In genomic region chr1:24643362-24644346, GRCh38 we compare ENCODE assay signal across 1 cellular context.
TF ChIP-seq lines count a peak whose summit lies in the region.

No MANE protein-coding gene starts in this region.

TF ChIP-seq in HepG2, 621 proteins besides CTCF, POLR2A, EP300 and RAD21 (continued from another document and continues in another):
- no peak for TF ChIP-seq ZNF597 (CRISPR knock-in tag; IDR thresholded peaks at IDR 0.05)
- TF ChIP-seq SP5 (CRISPR knock-in tag; IDR thresholded peaks at IDR 0.05; ENCODE audit: borderline replicate concordance, low read depth): no peak
- no peak for TF ChIP-seq NCOA2 (CRISPR knock-in tag; IDR thresholded peaks at IDR 0.05)
- TF ChIP-seq ZBTB3 (CRISPR knock-in tag; IDR thresholded peaks at IDR 0.05; ENCODE audit: borderline replicate concordance, low read depth): no peak; the same call in 1 of the 2 replicates
- no peak for TF ChIP-seq MED8 (CRISPR knock-in tag; IDR thresholded peaks at IDR 0.05; ENCODE audit: insufficient replicate concordance)
- TF ChIP-seq ZNF652 (CRISPR knock-in tag; IDR thresholded peaks at IDR 0.05; ENCODE audit: borderline replicate concordance, low read depth): no peak
- 0 out of 2 replicates have a peak, but pooled peaks have one; percentile 8 for TF ChIP-seq ZNF451 (CRISPR knock-in tag; IDR thresholded peaks at IDR 0.05)
- no peak for TF ChIP-seq ADNP (CRISPR knock-in tag; IDR thresholded peaks at IDR 0.05)
- TF ChIP-seq FOXA1 (IDR thresholded peaks at IDR 0.05): no peak
- no peak for TF ChIP-seq FOXA1 (CRISPR knock-in tag; IDR thresholded peaks at IDR 0.05)
- TF ChIP-seq SSRP1 (CRISPR knock-in tag; IDR thresholded peaks at IDR 0.05): no peak
- TF ChIP-seq ZNF430 (CRISPR knock-in tag; IDR thresholded peaks at IDR 0.05): no peak
- TF ChIP-seq, protein P1, sequence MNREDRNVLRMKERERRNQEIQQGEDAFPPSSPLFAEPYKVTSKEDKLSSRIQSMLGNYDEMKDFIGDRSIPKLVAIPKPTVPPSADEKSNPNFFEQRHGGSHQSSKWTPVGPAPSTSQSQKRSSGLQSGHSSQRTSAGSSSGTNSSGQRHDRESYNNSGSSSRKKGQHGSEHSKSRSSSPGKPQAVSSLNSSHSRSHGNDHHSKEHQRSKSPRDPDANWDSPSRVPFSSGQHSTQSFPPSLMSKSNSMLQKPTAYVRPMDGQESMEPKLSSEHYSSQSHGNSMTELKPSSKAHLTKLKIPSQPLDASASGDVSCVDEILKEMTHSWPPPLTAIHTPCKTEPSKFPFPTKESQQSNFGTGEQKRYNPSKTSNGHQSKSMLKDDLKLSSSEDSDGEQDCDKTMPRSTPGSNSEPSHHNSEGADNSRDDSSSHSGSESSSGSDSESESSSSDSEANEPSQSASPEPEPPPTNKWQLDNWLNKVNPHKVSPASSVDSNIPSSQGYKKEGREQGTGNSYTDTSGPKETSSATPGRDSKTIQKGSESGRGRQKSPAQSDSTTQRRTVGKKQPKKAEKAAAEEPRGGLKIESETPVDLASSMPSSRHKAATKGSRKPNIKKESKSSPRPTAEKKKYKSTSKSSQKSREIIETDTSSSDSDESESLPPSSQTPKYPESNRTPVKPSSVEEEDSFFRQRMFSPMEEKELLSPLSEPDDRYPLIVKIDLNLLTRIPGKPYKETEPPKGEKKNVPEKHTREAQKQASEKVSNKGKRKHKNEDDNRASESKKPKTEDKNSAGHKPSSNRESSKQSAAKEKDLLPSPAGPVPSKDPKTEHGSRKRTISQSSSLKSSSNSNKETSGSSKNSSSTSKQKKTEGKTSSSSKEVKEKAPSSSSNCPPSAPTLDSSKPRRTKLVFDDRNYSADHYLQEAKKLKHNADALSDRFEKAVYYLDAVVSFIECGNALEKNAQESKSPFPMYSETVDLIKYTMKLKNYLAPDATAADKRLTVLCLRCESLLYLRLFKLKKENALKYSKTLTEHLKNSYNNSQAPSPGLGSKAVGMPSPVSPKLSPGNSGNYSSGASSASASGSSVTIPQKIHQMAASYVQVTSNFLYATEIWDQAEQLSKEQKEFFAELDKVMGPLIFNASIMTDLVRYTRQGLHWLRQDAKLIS (CRISPR knock-in tag; IDR thresholded peaks at IDR 0.05): no peak
- TF ChIP-seq ZNF180 (CRISPR knock-in tag; IDR thresholded peaks at IDR 0.05; ENCODE audit: borderline replicate concordance, low read depth): no peak
- no peak for TF ChIP-seq SMC3 (IDR thresholded peaks at IDR 0.05; ENCODE audit: low read length)
- TF ChIP-seq HHEX (CRISPR knock-in tag; IDR thresholded peaks at IDR 0.05): no peak
- TF ChIP-seq ZNF253 (CRISPR knock-in tag; IDR thresholded peaks at IDR 0.05; ENCODE audit: borderline replicate concordance): no peak
- TF ChIP-seq ZSCAN31 (CRISPR knock-in tag; IDR thresholded peaks at IDR 0.05; ENCODE audit: low read depth): 0 out of 2 replicates have a peak, but pooled peaks have one; percentile 0
- no peak for TF ChIP-seq HDAC6 (IDR thresholded peaks at IDR 0.05; ENCODE audit: low read depth, low read length)
- TF ChIP-seq ZNF563 (CRISPR knock-in tag; IDR thresholded peaks at IDR 0.05): no peak
- no peak for TF ChIP-seq NKX3-1 (CRISPR knock-in tag; IDR thresholded peaks at IDR 0.05)
- TF ChIP-seq SETDB1 (CRISPR knock-in tag; IDR thresholded peaks at IDR 0.05; ENCODE audit: borderline replicate concordance): no peak
- TF ChIP-seq ETV6 (CRISPR knock-in tag; conservative IDR thresholded peaks at IDR 0.05): no peak; the same call in 1 of the 2 replicates
- no peak for TF ChIP-seq FOSL2 (CRISPR knock-in tag; IDR thresholded peaks at IDR 0.05)
- TF ChIP-seq PHF8 (CRISPR knock-in tag; IDR thresholded peaks at IDR 0.05): peak; percentile 70
- no peak for TF ChIP-seq ZBTB34 (CRISPR knock-in tag; IDR thresholded peaks at IDR 0.05)
- no peak for TF ChIP-seq ZNF10 (CRISPR knock-in tag; IDR thresholded peaks at IDR 0.05; ENCODE audit: borderline replicate concordance, low read depth)
- no peak for TF ChIP-seq POLR2G (IDR thresholded peaks at IDR 0.05; ENCODE audit: low read depth, low read length)
- no peak for TF ChIP-seq MIER3 (CRISPR knock-in tag; IDR thresholded peaks at IDR 0.05; ENCODE audit: borderline replicate concordance)
- TF ChIP-seq NFRKB (IDR thresholded peaks at IDR 0.05): no peak
- no peak for TF ChIP-seq ZNF331 (CRISPR knock-in tag; IDR thresholded peaks at IDR 0.05)
- TF ChIP-seq FOXK1 (CRISPR knock-in tag; IDR thresholded peaks at IDR 0.05; ENCODE audit: borderline replicate concordance, low read depth): no peak
- TF ChIP-seq PHB2 (IDR thresholded peaks at IDR 0.05; ENCODE audit: partially characterized antibody): no peak
- TF ChIP-seq ZNF235 (CRISPR knock-in tag; IDR thresholded peaks at IDR 0.05; ENCODE audit: borderline replicate concordance): 0 out of 2 replicates have a peak, but pooled peaks have one; percentile 3
- no peak for TF ChIP-seq ZSCAN25 (CRISPR knock-in tag; IDR thresholded peaks at IDR 0.05)
- TF ChIP-seq GFI1 (CRISPR knock-in tag; IDR thresholded peaks at IDR 0.05; ENCODE audit: borderline replicate concordance): no peak
- no peak for TF ChIP-seq ZNF12 (CRISPR knock-in tag; IDR thresholded peaks at IDR 0.05)
- no peak for TF ChIP-seq SKIL (CRISPR knock-in tag; IDR thresholded peaks at IDR 0.05; ENCODE audit: borderline replicate concordance)
- TF ChIP-seq ISL2 (CRISPR knock-in tag; IDR thresholded peaks at IDR 0.05): no peak
- TF ChIP-seq IRF9 (CRISPR knock-in tag; IDR thresholded peaks at IDR 0.05; ENCODE audit: borderline replicate concordance): 0 out of 2 replicates have a peak, but pooled peaks have one; percentile 56
- TF ChIP-seq, protein P2, sequence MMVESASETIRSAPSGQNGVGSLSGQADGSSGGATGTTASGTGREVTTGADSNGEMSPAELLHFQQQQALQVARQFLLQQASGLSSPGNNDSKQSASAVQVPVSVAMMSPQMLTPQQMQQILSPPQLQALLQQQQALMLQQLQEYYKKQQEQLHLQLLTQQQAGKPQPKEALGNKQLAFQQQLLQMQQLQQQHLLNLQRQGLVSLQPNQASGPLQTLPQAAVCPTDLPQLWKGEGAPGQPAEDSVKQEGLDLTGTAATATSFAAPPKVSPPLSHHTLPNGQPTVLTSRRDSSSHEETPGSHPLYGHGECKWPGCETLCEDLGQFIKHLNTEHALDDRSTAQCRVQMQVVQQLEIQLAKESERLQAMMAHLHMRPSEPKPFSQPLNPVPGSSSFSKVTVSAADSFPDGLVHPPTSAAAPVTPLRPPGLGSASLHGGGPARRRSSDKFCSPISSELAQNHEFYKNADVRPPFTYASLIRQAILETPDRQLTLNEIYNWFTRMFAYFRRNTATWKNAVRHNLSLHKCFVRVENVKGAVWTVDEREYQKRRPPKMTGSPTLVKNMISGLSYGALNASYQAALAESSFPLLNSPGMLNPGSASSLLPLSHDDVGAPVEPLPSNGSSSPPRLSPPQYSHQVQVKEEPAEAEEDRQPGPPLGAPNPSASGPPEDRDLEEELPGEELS (CRISPR knock-in tag; IDR thresholded peaks at IDR 0.05): no peak
- TF ChIP-seq REXO4 (CRISPR knock-in tag; IDR thresholded peaks at IDR 0.05; ENCODE audit: borderline replicate concordance): no peak
- no peak for TF ChIP-seq ZNF839 (CRISPR knock-in tag; IDR thresholded peaks at IDR 0.05; ENCODE audit: borderline replicate concordance)
- 0 out of 2 replicates have a peak, but pooled peaks have one; percentile 35 for TF ChIP-seq GPN1 (CRISPR knock-in tag; IDR thresholded peaks at IDR 0.05; ENCODE audit: borderline replicate concordance)
- TF ChIP-seq ATF1 (CRISPR knock-in tag; IDR thresholded peaks at IDR 0.05): no peak
- no peak for TF ChIP-seq BORCS8-MEF2B (CRISPR knock-in tag; IDR thresholded peaks at IDR 0.05)
- no peak for TF ChIP-seq SMAD9 (CRISPR knock-in tag; IDR thresholded peaks at IDR 0.05)
- no peak for TF ChIP-seq ZNF567 (CRISPR knock-in tag; IDR thresholded peaks at IDR 0.05; ENCODE audit: borderline replicate concordance)
- TF ChIP-seq IKZF4 (CRISPR knock-in tag; IDR thresholded peaks at IDR 0.05; ENCODE audit: borderline replicate concordance, low read depth, not compliant biosample characterization): no peak
- TF ChIP-seq RORA (CRISPR knock-in tag; IDR thresholded peaks at IDR 0.05): no peak
- no peak for TF ChIP-seq ZNF143 (CRISPR knock-in tag; IDR thresholded peaks at IDR 0.05)
- peak; percentile 7 for TF ChIP-seq SRSF1 (optimal IDR thresholded peaks at IDR 0.05; ENCODE audit: low read depth, low read length)
- TF ChIP-seq, protein P3, sequence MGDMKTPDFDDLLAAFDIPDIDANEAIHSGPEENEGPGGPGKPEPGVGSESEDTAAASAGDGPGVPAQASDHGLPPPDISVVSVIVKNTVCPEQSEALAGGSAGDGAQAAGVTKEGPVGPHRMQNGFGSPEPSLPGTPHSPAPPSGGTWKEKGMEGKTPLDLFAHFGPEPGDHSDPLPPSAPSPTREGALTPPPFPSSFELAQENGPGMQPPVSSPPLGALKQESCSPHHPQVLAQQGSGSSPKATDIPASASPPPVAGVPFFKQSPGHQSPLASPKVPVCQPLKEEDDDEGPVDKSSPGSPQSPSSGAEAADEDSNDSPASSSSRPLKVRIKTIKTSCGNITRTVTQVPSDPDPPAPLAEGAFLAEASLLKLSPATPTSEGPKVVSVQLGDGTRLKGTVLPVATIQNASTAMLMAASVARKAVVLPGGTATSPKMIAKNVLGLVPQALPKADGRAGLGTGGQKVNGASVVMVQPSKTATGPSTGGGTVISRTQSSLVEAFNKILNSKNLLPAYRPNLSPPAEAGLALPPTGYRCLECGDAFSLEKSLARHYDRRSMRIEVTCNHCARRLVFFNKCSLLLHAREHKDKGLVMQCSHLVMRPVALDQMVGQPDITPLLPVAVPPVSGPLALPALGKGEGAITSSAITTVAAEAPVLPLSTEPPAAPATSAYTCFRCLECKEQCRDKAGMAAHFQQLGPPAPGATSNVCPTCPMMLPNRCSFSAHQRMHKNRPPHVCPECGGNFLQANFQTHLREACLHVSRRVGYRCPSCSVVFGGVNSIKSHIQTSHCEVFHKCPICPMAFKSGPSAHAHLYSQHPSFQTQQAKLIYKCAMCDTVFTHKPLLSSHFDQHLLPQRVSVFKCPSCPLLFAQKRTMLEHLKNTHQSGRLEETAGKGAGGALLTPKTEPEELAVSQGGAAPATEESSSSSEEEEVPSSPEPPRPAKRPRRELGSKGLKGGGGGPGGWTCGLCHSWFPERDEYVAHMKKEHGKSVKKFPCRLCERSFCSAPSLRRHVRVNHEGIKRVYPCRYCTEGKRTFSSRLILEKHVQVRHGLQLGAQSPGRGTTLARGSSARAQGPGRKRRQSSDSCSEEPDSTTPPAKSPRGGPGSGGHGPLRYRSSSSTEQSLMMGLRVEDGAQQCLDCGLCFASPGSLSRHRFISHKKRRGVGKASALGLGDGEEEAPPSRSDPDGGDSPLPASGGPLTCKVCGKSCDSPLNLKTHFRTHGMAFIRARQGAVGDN (CRISPR knock-in tag; IDR thresholded peaks at IDR 0.05): peak; percentile 6; the same call in 1 of the 2 replicates
- TF ChIP-seq MYPOP (CRISPR knock-in tag; IDR thresholded peaks at IDR 0.05): 0 out of 2 replicates have a peak, but pooled peaks have one; percentile 33
- no peak for TF ChIP-seq ZNF549 (CRISPR knock-in tag; IDR thresholded peaks at IDR 0.05)
